13 cellular contexts compared by ENCODE assay signal in genomic region chr2:172281648-172282576, GRCh38.
A peak's percentile ranks its signal among the peaks of the same experiment; 100 is the strongest.
DNase-seq lines count a peak whose midpoint lies in the region; TF ChIP-seq lines count a peak whose summit lies in the region.
"Had no signal": no experiment of that assay in that cellular context is flagged by ENCODE, and none has a peak within 500 bp of the region (broad histone marks: within the 10 kb centered on the region; RNA-seq: fewer than 3 reads in every experiment).

No MANE protein-coding gene starts in this region.

- H3K4me2 ChIP-seq in hepatocyte, result no peak overlapping the region

- no peak overlapping the region for H2AFZ ChIP-seq in hepatocyte

- no peaks in the 10 kb centered on the region for H3K27me3 ChIP-seq in hepatocyte
- H3K27me3 ChIP-seq: esophagus muscularis mucosa, right lobe of liver had no signal

- peaks cover 6% of the 10 kb centered on the region; the same call in 1 of the 2 replicates for H3K4me1 ChIP-seq in HEK293 (ENCODE audit: control insufficient read depth, insufficient read depth, low read length)
- H3K4me1 ChIP-seq in hepatocyte (ENCODE audit: insufficient read depth), result peaks cover 6% of the 10 kb centered on the region
- H3K4me1 ChIP-seq: right lobe of liver had no signal

- WGBS in hepatocyte (ENCODE audit: low lambda C conversion rate, missing lambda C conversion rate), result 91% methylated on average over 3 of the region's 3 CpGs

- H3K9me3 ChIP-seq in HEK293 (ENCODE audit: control insufficient read depth, insufficient read depth, low read depth, low read length) (no peaks in the 10 kb centered on the region), SK-N-MC (ENCODE audit: low read depth, low read length) (no peaks in the 10 kb centered on the region), hepatocyte (ENCODE audit: low read depth) (no peaks in the 10 kb centered on the region)
- H3K9me3 ChIP-seq: right lobe of liver had no signal

- H3K79me2 ChIP-seq in hepatocyte, result no peaks in the 10 kb centered on the region

- H3K36me3 ChIP-seq in HEK293 (ENCODE audit: control insufficient read depth in 2 of 2, insufficient read depth in 1 of 2, low read length in 2 of 2), result no peaks in the 10 kb centered on the region
- H3K36me3 ChIP-seq in SK-N-MC (ENCODE audit: insufficient read depth, low read length), result no peaks in the 10 kb centered on the region
- H3K36me3 ChIP-seq in hepatocyte (replicated peaks; ENCODE audit: insufficient read depth, low read depth), result no peaks in the 10 kb centered on the region
- H3K36me3 ChIP-seq: esophagus muscularis mucosa, right lobe of liver had no signal

- H4K20me1 ChIP-seq in hepatocyte (ENCODE audit: insufficient read depth, poor library complexity, severe bottlenecking), result no peaks in the 10 kb centered on the region

- H3K9me2 ChIP-seq in hepatocyte (replicated peaks; ENCODE audit: insufficient read depth), result no peaks in the 10 kb centered on the region

- no peak overlapping the region for H3K9ac ChIP-seq in SK-N-MC (ENCODE audit: insufficient read length)

- H3K4me3 ChIP-seq in HEK293 (ENCODE audit: low read depth, low read length) (no peak overlapping the region), SK-N-MC (peak overlapping the region; percentile 50), skeletal muscle cell (ENCODE audit: low read depth, low read length) (no peak overlapping the region), hepatocyte (no peak overlapping the region)
- H3K4me3 ChIP-seq: esophagus muscularis mucosa, right lobe of liver had no signal

- CTCF ChIA-PET in HEK293 (lab: Yijun Ruan, JAX), result interaction anchor here (0.5 to 2.1 kb wide), 4 partner anchors 110 to 348 kb away, joined by 3 to 10 read pairs (median 4); no protein-coding TSS in a partner anchor

- TF ChIP-seq CTCF in HEK293 (tag by site-specific recombination; IDR thresholded peaks at IDR 0.05), result no peak
- TF ChIP-seq CTCF in hepatocyte (IDR thresholded peaks at IDR 0.05; ENCODE audit: poor library complexity), result no peak

- DNase-seq in SK-N-MC (ENCODE audit: low read depth, low spot score) (no peak), fibroblast of peridontal ligament (ENCODE audit: extremely low read depth) (peak; percentile 66), skeletal muscle cell (ENCODE audit: low read depth) (peak; percentile 54), HuH-7 (ENCODE audit: low spot score) (no peak), NCI-H2107 treated with DMSO at 0.1 percent for 48 hours (lab: John Stamatoyannopoulos, UW; ENCODE audit: unreplicated experiment) (no peak), pons (ENCODE audit: low spot score) (no peak), hepatocyte (ENCODE audit: low spot score) (no peak)
- DNase-seq: activated CD8-positive, alpha-beta T cell treated with anti-CD3 and anti-CD28 coated beads for 36 hours; caudate nucleus; NCI-H1694; right lobe of liver had no signal

- POLR2A ChIA-PET in HEK293 (lab: Yijun Ruan, JAX), result no interaction called here

- H3K27ac ChIP-seq in HEK293 (ENCODE audit: extremely low read depth, low read depth, low read length), result no peak overlapping the region
- H3K27ac ChIP-seq in SK-N-MC, result peak overlapping the region; percentile 77; the same call in 1 of the 2 replicates
- H3K27ac ChIP-seq in hepatocyte, result no peak overlapping the region
- H3K27ac ChIP-seq: esophagus muscularis mucosa, right lobe of liver had no signal

TF ChIP-seq in HEK293, 187 proteins besides CTCF, POLR2A, EP300 and RAD21:
- TF ChIP-seq ZNF23 (tag by site-specific recombination; IDR thresholded peaks at IDR 0.05; ENCODE audit: borderline replicate concordance), result no peak
- TF ChIP-seq PRDM1 (tag by site-specific recombination; IDR thresholded peaks at IDR 0.05), result peak; percentile 95

Comparison
In these comparisons a context has a peak if more than half of its experiments do, and no peak if none do; other contexts are left out.
1. DNase-seq: peak in fibroblast of peridontal ligament (single experiment) and skeletal muscle cell (single experiment); none in SK-N-MC (single experiment), HuH-7 (single experiment), NCI-H2107 treated with DMSO at 0.1 percent for 48 hours (single experiment), pons (single experiment) and hepatocyte (single experiment).